ENCODE assay signal across 9 cellular contexts in the genomic region with DNA sequence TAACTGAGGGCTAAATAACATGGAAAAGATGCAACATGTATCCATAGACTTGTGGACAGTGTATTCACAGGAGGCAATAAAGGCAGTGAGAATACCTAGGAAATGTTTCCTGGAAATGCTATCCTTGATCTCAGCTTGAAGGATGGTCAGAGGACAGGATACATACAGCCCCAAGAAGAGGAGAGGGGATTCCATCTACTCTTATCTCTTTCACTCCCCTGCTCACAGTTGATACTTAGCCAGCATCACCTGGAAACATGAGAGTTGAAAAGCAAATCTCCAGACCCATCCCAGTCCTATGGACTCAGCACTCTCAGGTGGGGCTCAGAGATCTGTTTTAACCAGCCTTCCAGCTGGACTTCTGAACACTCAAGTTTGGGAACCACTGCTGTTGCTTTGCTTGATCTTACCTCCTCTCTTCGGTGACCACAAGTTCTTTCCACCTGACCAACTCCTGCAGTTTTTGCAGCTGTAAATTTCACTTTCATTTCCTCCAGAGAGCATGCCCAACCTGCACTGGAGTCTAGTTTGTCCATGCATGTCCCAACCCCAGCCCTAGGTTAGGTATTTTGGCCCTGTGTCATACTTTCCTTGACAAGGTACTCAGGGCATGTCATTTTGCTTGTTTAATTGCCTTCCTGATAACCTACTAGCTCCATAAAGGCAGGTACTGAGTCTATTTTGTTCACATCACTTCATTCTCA. TPM values are rescaled to one million over a fixed set of nuclear protein-coding genes. Genes with fewer than 3 reads are reported as not detected.
A peak's percentile ranks its signal among the peaks of the same experiment; 100 is the strongest.
DNase-seq lines count a peak whose midpoint lies in the region; ATAC-seq and TF ChIP-seq lines count a peak whose summit lies in the region.
"Had no signal": no experiment of that assay in that cellular context is flagged by ENCODE, and none has a peak within 500 bp of the region (broad histone marks: within the 10 kb centered on the region; RNA-seq: fewer than 3 reads in every experiment).

No MANE protein-coding gene starts in this region.

- intact Hi-C loops in naive thymus-derived CD4-positive, alpha-beta T cell (cut with micrococcal nuclease) = loop anchor here (1.0 kb wide), 1 partner anchor 10 kb away; no protein-coding TSS in a partner anchor
- intact Hi-C loops in esophagus squamous epithelium (cut with DNase I) = no loop called here
- intact Hi-C loops in head of caudate nucleus (cut with DNase I) = no loop called here

- no peak for TF ChIP-seq POLR2A in Peyer's patch (IDR thresholded peaks at IDR 0.05)
- no peak for TF ChIP-seq POLR2A in esophagus squamous epithelium (IDR thresholded peaks at IDR 0.05)

- H3K4me3 ChIP-seq in Peyer's patch (no peak overlapping the region), esophagus squamous epithelium (peak overlapping the region in 1 of 4 donors; percentile 29)
- H3K4me3 ChIP-seq in naive thymus-derived CD4-positive, alpha-beta T cell (ENCODE audit: low read length) = no peak overlapping the region

- no peaks in the 10 kb centered on the region for H3K27me3 Mint-ChIP-seq in naive thymus-derived CD4-positive, alpha-beta T cell

- H3K27me3 ChIP-seq in Peyer's patch (no peaks in the 10 kb centered on the region), esophagus squamous epithelium (no peaks in the 10 kb centered on the region)
- H3K27me3 ChIP-seq in naive thymus-derived CD4-positive, alpha-beta T cell (ENCODE audit: control insufficient read depth in 2 of 2, insufficient read depth in 2 of 2, low read length in 2 of 2) = no peaks in the 10 kb centered on the region

- peaks cover 0 to 53% (median 19%) of the 10 kb centered on the region in 5 donors for H3K36me3 Mint-ChIP-seq in naive thymus-derived CD4-positive, alpha-beta T cell

- peak; percentile 93 for ATAC-seq in GM18907 (IDR thresholded peaks at IDR 0.05; ENCODE audit: unreplicated experiment)
- ATAC-seq in HG02642 (IDR thresholded peaks at IDR 0.05; ENCODE audit: poor library complexity, unreplicated experiment) = peak; percentile 95
- peak; percentile 56 for ATAC-seq in naive thymus-derived CD4-positive, alpha-beta T cell
- ATAC-seq: Panc1 had no signal

- peak in 2 of 3 donors; percentile 56 to 65 for DNase-seq in Peyer's patch
- DNase-seq in naive thymus-derived CD4-positive, alpha-beta T cell = peak in 2 of 9 donors; percentile 7 to 30
- no peak for DNase-seq in NCI-H1092 treated with DMSO at 0.1 percent for 48 hours (lab: John Stamatoyannopoulos, UW)
- DNase-seq in esophagus squamous epithelium (lab: John Stamatoyannopoulos, UW) = no peak
- no peak for DNase-seq in head of caudate nucleus
- DNase-seq in GF-D8 (lab: John Stamatoyannopoulos, UW) = no peak

- H3K4me3 Mint-ChIP-seq in naive thymus-derived CD4-positive, alpha-beta T cell = peak overlapping the region; percentile 31 to 86 (median 74)

- peaks cover 48 to 79% (median 76%) of the 10 kb centered on the region in 7 donors for H3K4me1 Mint-ChIP-seq in naive thymus-derived CD4-positive, alpha-beta T cell

- CTCF ChIA-PET in naive thymus-derived CD4-positive, alpha-beta T cell (lab: Charles Lee) = interaction anchor here (0.6 kb wide), 1 partner anchor 87 kb away, joined by 6 read pairs; no protein-coding TSS in a partner anchor

- H3K9me3 Mint-ChIP-seq in naive thymus-derived CD4-positive, alpha-beta T cell = no peaks in the 10 kb centered on the region

- peak overlapping the region in 2 of 4 donors; percentile 6 to 39 for H3K27ac ChIP-seq in Peyer's patch
- H3K27ac ChIP-seq in naive thymus-derived CD4-positive, alpha-beta T cell (ENCODE audit: low read depth, low read length) = no peak overlapping the region
- H3K27ac ChIP-seq in esophagus squamous epithelium = peak overlapping the region in 2 of 4 donors; percentile 18 to 54

- H3K9me3 ChIP-seq in Peyer's patch (no peaks in the 10 kb centered on the region), esophagus squamous epithelium (no peaks in the 10 kb centered on the region)
- H3K9me3 ChIP-seq in naive thymus-derived CD4-positive, alpha-beta T cell (ENCODE audit: control insufficient read depth in 2 of 3, low read length in 3 of 3) = no peaks in the 10 kb centered on the region

- no peaks in the 10 kb centered on the region for H3K36me3 ChIP-seq in Peyer's patch
- no peaks in the 10 kb centered on the region for H3K36me3 ChIP-seq in naive thymus-derived CD4-positive, alpha-beta T cell (ENCODE audit: control insufficient read depth in 2 of 3, insufficient read depth in 3 of 3, low read length in 3 of 3)
- H3K36me3 ChIP-seq in esophagus squamous epithelium = no peaks in the 10 kb centered on the region

- H3K4me1 ChIP-seq in Peyer's patch = peaks cover 3 to 50% (median 16%) of the 10 kb centered on the region in 4 donors
- H3K4me1 ChIP-seq in naive thymus-derived CD4-positive, alpha-beta T cell (ENCODE audit: control insufficient read depth in 2 of 2, insufficient read depth in 2 of 2, low read length in 2 of 2) = peaks cover 18 to 21% of the 10 kb centered on the region in 2 donors
- H3K4me1 ChIP-seq in esophagus squamous epithelium = peaks cover 9 to 62% (median 34%) of the 10 kb centered on the region in 3 donors

- 16 to 23% methylated on average over 1 of the region's 1 CpG for WGBS in esophagus squamous epithelium, 2 donors

- no peak for TF ChIP-seq CTCF in Peyer's patch (IDR thresholded peaks at IDR 0.05)
- TF ChIP-seq CTCF in esophagus squamous epithelium (IDR thresholded peaks at IDR 0.05) = no peak

- POLR2A ChIA-PET in naive thymus-derived CD4-positive, alpha-beta T cell (lab: Charles Lee) = interaction anchor here (1.0 kb wide), 1 partner anchor 13 kb away, joined by 4 read pairs; no protein-coding TSS in a partner anchor

- peak overlapping the region in 7 of 9 donors; percentile 4 to 70 (median 29) for H3K27ac Mint-ChIP-seq in naive thymus-derived CD4-positive, alpha-beta T cell

RNA-seq across cellular contexts. Expression of gene RELL1, which starts 10.4 kb away (rescaled TPM):
- total RNA-seq in Peyer's patch (10 to 100 TPM; 43.2 to 76.2 (median 55.8) TPM), esophagus squamous epithelium (10 to 100 TPM; 20.3 to 49.0 (median 32.6) TPM)
- 10 to 100 TPM; 25.5 to 35.2 (median 28.2) TPM for total RNA-seq in naive thymus-derived CD4-positive, alpha-beta T cell
- polyA plus RNA-seq in naive thymus-derived CD4-positive, alpha-beta T cell = 1 to 10 TPM; 4.8 to 7.6 TPM

Comparison
In these comparisons a context has a peak if more than half of its experiments do, and no peak if none do; other contexts are left out.
1. DNase-seq: peak in Peyer's patch (2 of 3); none in NCI-H1092 treated with DMSO at 0.1 percent for 48 hours (single experiment), esophagus squamous epithelium (single experiment), head of caudate nucleus (0 of 42) and GF-D8 (single experiment).
2. intact Hi-C loops: an anchor here in naive thymus-derived CD4-positive, alpha-beta T cell (1.0 kb wide); none called in esophagus squamous epithelium and head of caudate nucleus.
3. Peak in every context shown above with its lines, with median percentiles within 50 percentile points of each other: ATAC-seq.